Comparison of ENCODE assay signal across 8 cellular contexts in genomic region chr2:96760036-96760985, GRCh38. TPM values are rescaled to one million over a fixed set of nuclear protein-coding genes. Genes with fewer than 3 reads are reported as not detected.
DNase-seq lines count a peak whose midpoint lies in the region; ATAC-seq, FAIRE-seq and TF ChIP-seq lines count a peak whose summit lies in the region.

Gene CNNM4, plus strand, starts transcription at chr2:96760902. Its CDS starts 98 bp downstream, at chr2:96761000.

- FAIRE-seq in GM12892 (lab: Jason Lieb, UNC): peak; percentile 78

- no peak for TF ChIP-seq CTCF in progenitor cell of endocrine pancreas (IDR thresholded peaks at IDR 0.05; ENCODE audit: unreplicated experiment)

- peak within 1 kb of the TSS; percentile 82 for H3K4me3 Mint-ChIP-seq in progenitor cell of endocrine pancreas (ENCODE audit: low read depth)

- peak; percentile 90 for DNase-seq in GM12892 (ENCODE audit: insufficient read length)
- peak; percentile 70 for DNase-seq in NCI-H1436 treated with DMSO at 0.1 percent for 48 hours (lab: John Stamatoyannopoulos, UW)
- peak; percentile 88 for DNase-seq in T follicular helper cell (ENCODE audit: low read depth)
- peak; percentile 88 for DNase-seq in amniotic epithelial cell (ENCODE audit: low read depth)
- DNase-seq in left cardiac atrium: peak; percentile 96
- DNase-seq in progenitor cell of endocrine pancreas (ENCODE audit: low spot score, unreplicated experiment): peak; percentile 89
- DNase-seq in ureter (ENCODE audit: low spot score): peak; percentile 96

- H3K27ac Mint-ChIP-seq in progenitor cell of endocrine pancreas: peak within 1 kb of the TSS; percentile 87

- H3K4me1 Mint-ChIP-seq in progenitor cell of endocrine pancreas (ENCODE audit: low read depth): peaks cover 26% of the 10 kb centered on the region

- H3K27me3 Mint-ChIP-seq in progenitor cell of endocrine pancreas: peaks cover 3% of the 10 kb centered on the region

- ATAC-seq in HG02852 (IDR thresholded peaks at IDR 0.05; ENCODE audit: unreplicated experiment): peak; percentile 84
- ATAC-seq in left cardiac atrium: peak; percentile 96

- no peaks in the 10 kb centered on the region for H3K9me3 Mint-ChIP-seq in progenitor cell of endocrine pancreas (ENCODE audit: low read depth)

- intact Hi-C loops in left cardiac atrium (cut with DNase I): loop anchor here in 1 of 2 donors (5.0 kb wide), 1 partner anchor 123 kb away; the partner anchor contains the start of gene KANSL3

- TF ChIP-seq POLR2A in GM12892 (IDR thresholded peaks at IDR 0.05; ENCODE audit: low read depth, low read length): peak; percentile 86; the same call in 1 of the 2 replicates

- H3K36me3 Mint-ChIP-seq in progenitor cell of endocrine pancreas (ENCODE audit: insufficient read depth): no peaks in the 10 kb centered on the region

RNA-seq across cellular contexts. Expression of gene CNNM4, which starts in this region (rescaled TPM):
- polyA plus RNA-seq in GM12892 (2012; ENCODE audit: missing spikeins): 5.5 TPM
- total RNA-seq in left cardiac atrium (10 to 100 TPM; 16.8 to 29.5 TPM), progenitor cell of endocrine pancreas (10.7 and 11.1 TPM in 2 replicates), ureter (16.0 TPM)

Comparison
In these comparisons a context has a peak if more than half of its experiments do, and no peak if none do; other contexts are left out.
1. Peak in every context shown above with its lines: DNase-seq and ATAC-seq.